In the genomic region with DNA sequence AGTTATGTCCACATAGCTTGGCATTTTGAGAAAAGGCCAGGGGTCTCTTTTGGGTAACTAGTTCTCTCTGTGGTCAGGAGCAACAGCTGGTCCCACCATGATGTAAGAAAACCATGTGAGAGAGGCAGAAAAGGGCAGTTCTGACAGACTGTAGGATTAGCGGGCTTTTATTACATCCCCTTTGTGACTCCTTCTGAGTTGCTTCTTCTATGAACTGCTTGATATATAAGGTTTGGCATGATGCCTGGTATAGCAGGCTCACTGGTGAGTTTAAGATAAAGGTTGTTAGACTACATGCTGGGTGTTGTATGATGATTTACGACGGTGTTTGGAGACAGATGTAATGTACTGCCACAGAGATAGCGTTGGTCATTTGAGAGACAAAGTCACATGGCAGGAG, we compare ENCODE assay signal across 1 cellular context.
TF ChIP-seq lines count a peak whose summit lies in the region.

No MANE protein-coding gene starts in this region.

TF ChIP-seq in K562, 482 proteins besides CTCF, POLR2A, EP300 and RAD21 (continued from another document):
- TF ChIP-seq ATF7 (IDR thresholded peaks at IDR 0.05) (no peak), DPF2 (IDR thresholded peaks at IDR 0.05) (peak; percentile 71), SAFB2 (IDR thresholded peaks at IDR 0.05; ENCODE audit: borderline replicate concordance, low read depth, low read length, severe bottlenecking) (no peak), TCF3 (CRISPR knock-in tag; IDR thresholded peaks at IDR 0.05) (peak; percentile 89), NCOR1 (IDR thresholded peaks at IDR 0.05) (peak; percentile 76), MAX (CRISPR knock-in tag; IDR thresholded peaks at IDR 0.05) (no peak), CBX5 (IDR thresholded peaks at IDR 0.05; ENCODE audit: borderline replicate concordance, low read depth) (no peak), SP2 (IDR thresholded peaks at IDR 0.05; ENCODE audit: extremely low read depth, low read depth, low read length, poor library complexity, severe bottlenecking) (no peak), SMARCA4 (IDR thresholded peaks at IDR 0.05) (0 out of 2 replicates have a peak, but pooled peaks have one; percentile 30), CEBPG (CRISPR knock-in tag; IDR thresholded peaks at IDR 0.05) (peak; percentile 40; the same call in 1 of the 2 replicates), CEBPG (tag; conservative IDR thresholded peaks at IDR 0.05 in 1 of 2, IDR thresholded peaks at IDR 0.05 in 1 of 2) (0 out of 4 replicates have a peak, but pooled peaks of 1 of the 2 experiments have one; percentile 24), ESRRA (IDR thresholded peaks at IDR 0.05; ENCODE audit: borderline replicate concordance, low read depth) (no peak), JUND (IDR thresholded peaks at IDR 0.05; ENCODE audit: borderline replicate concordance, low read depth, low read length) (no peak), JUND (tag; IDR thresholded peaks at IDR 0.05; ENCODE audit: borderline replicate concordance, low read depth, low read length) (0 out of 3 replicates have a peak, but pooled peaks have one; percentile 10), HINFP (tag; conservative IDR thresholded peaks at IDR 0.05; ENCODE audit: low read depth) (peak; percentile 69; the same call in 1 of the 2 replicates), ELF4 (CRISPR knock-in tag; IDR thresholded peaks at IDR 0.05) (peak; percentile 88), TEAD4 (IDR thresholded peaks at IDR 0.05; ENCODE audit: low read length) (peak; percentile 74), TEAD4 (CRISPR knock-in tag; IDR thresholded peaks at IDR 0.05; ENCODE audit: borderline replicate concordance) (no peak), PKNOX1 (IDR thresholded peaks at IDR 0.05) (peak; percentile 84), ZNF449 (CRISPR knock-in tag; IDR thresholded peaks at IDR 0.05) (peak; percentile 10; the same call in 1 of the 2 replicates), MEIS2 (IDR thresholded peaks at IDR 0.05; ENCODE audit: partially characterized antibody) (peak; percentile 95), DMBX1 (CRISPR knock-in tag; IDR thresholded peaks at IDR 0.05; ENCODE audit: borderline replicate concordance) (0 out of 2 replicates have a peak, but pooled peaks have one; percentile 47), PHF20 (IDR thresholded peaks at IDR 0.05; ENCODE audit: partially characterized antibody) (no peak), MXD1 (CRISPR knock-in tag; IDR thresholded peaks at IDR 0.05; ENCODE audit: borderline replicate concordance, poor library complexity, severe bottlenecking) (no peak), RBM17 (IDR thresholded peaks at IDR 0.05; ENCODE audit: borderline replicate concordance, low read depth, low read length) (no peak), GATA2 (CRISPR knock-in tag; IDR thresholded peaks at IDR 0.05) (no peak), CBFA2T2 (conservative IDR thresholded peaks at IDR 0.05) (peak; percentile 79), ZNF589 (CRISPR knock-in tag; IDR thresholded peaks at IDR 0.05; ENCODE audit: low read depth) (peak; percentile 79; the same call in 1 of the 2 replicates), ETV1 (tag; conservative IDR thresholded peaks at IDR 0.05; ENCODE audit: low read depth) (peak; percentile 29; the same call in 1 of the 2 replicates), HDGF (IDR thresholded peaks at IDR 0.05) (no peak), TAF9B (IDR thresholded peaks at IDR 0.05; ENCODE audit: partially characterized antibody) (peak; percentile 12), NFIC (IDR thresholded peaks at IDR 0.05) (peak; percentile 80)
- TF ChIP-seq, protein P1, sequence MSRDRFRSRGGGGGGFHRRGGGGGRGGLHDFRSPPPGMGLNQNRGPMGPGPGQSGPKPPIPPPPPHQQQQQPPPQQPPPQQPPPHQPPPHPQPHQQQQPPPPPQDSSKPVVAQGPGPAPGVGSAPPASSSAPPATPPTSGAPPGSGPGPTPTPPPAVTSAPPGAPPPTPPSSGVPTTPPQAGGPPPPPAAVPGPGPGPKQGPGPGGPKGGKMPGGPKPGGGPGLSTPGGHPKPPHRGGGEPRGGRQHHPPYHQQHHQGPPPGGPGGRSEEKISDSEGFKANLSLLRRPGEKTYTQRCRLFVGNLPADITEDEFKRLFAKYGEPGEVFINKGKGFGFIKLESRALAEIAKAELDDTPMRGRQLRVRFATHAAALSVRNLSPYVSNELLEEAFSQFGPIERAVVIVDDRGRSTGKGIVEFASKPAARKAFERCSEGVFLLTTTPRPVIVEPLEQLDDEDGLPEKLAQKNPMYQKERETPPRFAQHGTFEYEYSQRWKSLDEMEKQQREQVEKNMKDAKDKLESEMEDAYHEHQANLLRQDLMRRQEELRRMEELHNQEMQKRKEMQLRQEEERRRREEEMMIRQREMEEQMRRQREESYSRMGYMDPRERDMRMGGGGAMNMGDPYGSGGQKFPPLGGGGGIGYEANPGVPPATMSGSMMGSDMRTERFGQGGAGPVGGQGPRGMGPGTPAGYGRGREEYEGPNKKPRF (IDR thresholded peaks at IDR 0.05; ENCODE audit: low read depth, low read length): no peak
- TF ChIP-seq, protein P2, sequence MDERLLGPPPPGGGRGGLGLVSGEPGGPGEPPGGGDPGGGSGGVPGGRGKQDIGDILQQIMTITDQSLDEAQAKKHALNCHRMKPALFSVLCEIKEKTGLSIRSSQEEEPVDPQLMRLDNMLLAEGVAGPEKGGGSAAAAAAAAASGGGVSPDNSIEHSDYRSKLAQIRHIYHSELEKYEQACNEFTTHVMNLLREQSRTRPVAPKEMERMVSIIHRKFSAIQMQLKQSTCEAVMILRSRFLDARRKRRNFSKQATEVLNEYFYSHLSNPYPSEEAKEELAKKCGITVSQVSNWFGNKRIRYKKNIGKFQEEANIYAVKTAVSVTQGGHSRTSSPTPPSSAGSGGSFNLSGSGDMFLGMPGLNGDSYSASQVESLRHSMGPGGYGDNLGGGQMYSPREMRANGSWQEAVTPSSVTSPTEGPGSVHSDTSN (CRISPR knock-in tag; IDR thresholded peaks at IDR 0.05; ENCODE audit: low read depth): no peak
- TF ChIP-seq, protein P2 (tag; conservative IDR thresholded peaks at IDR 0.05; ENCODE audit: low read depth): peak; percentile 91
- TF ChIP-seq, protein P3, sequence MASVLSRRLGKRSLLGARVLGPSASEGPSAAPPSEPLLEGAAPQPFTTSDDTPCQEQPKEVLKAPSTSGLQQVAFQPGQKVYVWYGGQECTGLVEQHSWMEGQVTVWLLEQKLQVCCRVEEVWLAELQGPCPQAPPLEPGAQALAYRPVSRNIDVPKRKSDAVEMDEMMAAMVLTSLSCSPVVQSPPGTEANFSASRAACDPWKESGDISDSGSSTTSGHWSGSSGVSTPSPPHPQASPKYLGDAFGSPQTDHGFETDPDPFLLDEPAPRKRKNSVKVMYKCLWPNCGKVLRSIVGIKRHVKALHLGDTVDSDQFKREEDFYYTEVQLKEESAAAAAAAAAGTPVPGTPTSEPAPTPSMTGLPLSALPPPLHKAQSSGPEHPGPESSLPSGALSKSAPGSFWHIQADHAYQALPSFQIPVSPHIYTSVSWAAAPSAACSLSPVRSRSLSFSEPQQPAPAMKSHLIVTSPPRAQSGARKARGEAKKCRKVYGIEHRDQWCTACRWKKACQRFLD (CRISPR knock-in tag; IDR thresholded peaks at IDR 0.05): 0 out of 2 replicates have a peak, but pooled peaks have one; percentile 25
- TF ChIP-seq, protein P4, sequence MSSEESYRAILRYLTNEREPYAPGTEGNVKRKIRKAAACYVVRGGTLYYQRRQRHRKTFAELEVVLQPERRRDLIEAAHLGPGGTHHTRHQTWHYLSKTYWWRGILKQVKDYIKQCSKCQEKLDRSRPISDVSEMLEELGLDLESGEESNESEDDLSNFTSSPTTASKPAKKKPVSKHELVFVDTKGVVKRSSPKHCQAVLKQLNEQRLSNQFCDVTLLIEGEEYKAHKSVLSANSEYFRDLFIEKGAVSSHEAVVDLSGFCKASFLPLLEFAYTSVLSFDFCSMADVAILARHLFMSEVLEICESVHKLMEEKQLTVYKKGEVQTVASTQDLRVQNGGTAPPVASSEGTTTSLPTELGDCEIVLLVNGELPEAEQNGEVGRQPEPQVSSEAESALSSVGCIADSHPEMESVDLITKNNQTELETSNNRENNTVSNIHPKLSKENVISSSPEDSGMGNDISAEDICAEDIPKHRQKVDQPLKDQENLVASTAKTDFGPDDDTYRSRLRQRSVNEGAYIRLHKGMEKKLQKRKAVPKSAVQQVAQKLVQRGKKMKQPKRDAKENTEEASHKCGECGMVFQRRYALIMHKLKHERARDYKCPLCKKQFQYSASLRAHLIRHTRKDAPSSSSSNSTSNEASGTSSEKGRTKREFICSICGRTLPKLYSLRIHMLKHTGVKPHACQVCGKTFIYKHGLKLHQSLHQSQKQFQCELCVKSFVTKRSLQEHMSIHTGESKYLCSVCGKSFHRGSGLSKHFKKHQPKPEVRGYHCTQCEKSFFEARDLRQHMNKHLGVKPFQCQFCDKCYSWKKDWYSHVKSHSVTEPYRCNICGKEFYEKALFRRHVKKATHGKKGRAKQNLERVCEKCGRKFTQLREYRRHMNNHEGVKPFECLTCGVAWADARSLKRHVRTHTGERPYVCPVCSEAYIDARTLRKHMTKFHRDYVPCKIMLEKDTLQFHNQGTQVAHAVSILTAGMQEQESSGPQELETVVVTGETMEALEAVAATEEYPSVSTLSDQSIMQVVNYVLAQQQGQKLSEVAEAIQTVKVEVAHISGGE (CRISPR knock-in tag; IDR thresholded peaks at IDR 0.05): 0 out of 6 replicates have a peak, but pooled peaks of 1 of the 3 experiments have one; percentile 30
- TF ChIP-seq, protein P5, sequence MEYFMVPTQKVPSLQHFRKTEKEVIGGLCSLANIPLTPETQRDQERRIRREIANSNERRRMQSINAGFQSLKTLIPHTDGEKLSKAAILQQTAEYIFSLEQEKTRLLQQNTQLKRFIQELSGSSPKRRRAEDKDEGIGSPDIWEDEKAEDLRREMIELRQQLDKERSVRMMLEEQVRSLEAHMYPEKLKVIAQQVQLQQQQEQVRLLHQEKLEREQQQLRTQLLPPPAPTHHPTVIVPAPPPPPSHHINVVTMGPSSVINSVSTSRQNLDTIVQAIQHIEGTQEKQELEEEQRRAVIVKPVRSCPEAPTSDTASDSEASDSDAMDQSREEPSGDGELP (CRISPR knock-in tag; IDR thresholded peaks at IDR 0.05; ENCODE audit: borderline replicate concordance): peak; percentile 61
